1 cellular context compared by ENCODE assay signal in genomic region chr3:11211531-11212300, GRCh38.
TF ChIP-seq lines count a peak whose summit lies in the region.

No MANE protein-coding gene starts in this region.

TF ChIP-seq in H1, 55 proteins besides CTCF, POLR2A, EP300 and RAD21 (continued from another document):
- TF ChIP-seq, protein P1, sequence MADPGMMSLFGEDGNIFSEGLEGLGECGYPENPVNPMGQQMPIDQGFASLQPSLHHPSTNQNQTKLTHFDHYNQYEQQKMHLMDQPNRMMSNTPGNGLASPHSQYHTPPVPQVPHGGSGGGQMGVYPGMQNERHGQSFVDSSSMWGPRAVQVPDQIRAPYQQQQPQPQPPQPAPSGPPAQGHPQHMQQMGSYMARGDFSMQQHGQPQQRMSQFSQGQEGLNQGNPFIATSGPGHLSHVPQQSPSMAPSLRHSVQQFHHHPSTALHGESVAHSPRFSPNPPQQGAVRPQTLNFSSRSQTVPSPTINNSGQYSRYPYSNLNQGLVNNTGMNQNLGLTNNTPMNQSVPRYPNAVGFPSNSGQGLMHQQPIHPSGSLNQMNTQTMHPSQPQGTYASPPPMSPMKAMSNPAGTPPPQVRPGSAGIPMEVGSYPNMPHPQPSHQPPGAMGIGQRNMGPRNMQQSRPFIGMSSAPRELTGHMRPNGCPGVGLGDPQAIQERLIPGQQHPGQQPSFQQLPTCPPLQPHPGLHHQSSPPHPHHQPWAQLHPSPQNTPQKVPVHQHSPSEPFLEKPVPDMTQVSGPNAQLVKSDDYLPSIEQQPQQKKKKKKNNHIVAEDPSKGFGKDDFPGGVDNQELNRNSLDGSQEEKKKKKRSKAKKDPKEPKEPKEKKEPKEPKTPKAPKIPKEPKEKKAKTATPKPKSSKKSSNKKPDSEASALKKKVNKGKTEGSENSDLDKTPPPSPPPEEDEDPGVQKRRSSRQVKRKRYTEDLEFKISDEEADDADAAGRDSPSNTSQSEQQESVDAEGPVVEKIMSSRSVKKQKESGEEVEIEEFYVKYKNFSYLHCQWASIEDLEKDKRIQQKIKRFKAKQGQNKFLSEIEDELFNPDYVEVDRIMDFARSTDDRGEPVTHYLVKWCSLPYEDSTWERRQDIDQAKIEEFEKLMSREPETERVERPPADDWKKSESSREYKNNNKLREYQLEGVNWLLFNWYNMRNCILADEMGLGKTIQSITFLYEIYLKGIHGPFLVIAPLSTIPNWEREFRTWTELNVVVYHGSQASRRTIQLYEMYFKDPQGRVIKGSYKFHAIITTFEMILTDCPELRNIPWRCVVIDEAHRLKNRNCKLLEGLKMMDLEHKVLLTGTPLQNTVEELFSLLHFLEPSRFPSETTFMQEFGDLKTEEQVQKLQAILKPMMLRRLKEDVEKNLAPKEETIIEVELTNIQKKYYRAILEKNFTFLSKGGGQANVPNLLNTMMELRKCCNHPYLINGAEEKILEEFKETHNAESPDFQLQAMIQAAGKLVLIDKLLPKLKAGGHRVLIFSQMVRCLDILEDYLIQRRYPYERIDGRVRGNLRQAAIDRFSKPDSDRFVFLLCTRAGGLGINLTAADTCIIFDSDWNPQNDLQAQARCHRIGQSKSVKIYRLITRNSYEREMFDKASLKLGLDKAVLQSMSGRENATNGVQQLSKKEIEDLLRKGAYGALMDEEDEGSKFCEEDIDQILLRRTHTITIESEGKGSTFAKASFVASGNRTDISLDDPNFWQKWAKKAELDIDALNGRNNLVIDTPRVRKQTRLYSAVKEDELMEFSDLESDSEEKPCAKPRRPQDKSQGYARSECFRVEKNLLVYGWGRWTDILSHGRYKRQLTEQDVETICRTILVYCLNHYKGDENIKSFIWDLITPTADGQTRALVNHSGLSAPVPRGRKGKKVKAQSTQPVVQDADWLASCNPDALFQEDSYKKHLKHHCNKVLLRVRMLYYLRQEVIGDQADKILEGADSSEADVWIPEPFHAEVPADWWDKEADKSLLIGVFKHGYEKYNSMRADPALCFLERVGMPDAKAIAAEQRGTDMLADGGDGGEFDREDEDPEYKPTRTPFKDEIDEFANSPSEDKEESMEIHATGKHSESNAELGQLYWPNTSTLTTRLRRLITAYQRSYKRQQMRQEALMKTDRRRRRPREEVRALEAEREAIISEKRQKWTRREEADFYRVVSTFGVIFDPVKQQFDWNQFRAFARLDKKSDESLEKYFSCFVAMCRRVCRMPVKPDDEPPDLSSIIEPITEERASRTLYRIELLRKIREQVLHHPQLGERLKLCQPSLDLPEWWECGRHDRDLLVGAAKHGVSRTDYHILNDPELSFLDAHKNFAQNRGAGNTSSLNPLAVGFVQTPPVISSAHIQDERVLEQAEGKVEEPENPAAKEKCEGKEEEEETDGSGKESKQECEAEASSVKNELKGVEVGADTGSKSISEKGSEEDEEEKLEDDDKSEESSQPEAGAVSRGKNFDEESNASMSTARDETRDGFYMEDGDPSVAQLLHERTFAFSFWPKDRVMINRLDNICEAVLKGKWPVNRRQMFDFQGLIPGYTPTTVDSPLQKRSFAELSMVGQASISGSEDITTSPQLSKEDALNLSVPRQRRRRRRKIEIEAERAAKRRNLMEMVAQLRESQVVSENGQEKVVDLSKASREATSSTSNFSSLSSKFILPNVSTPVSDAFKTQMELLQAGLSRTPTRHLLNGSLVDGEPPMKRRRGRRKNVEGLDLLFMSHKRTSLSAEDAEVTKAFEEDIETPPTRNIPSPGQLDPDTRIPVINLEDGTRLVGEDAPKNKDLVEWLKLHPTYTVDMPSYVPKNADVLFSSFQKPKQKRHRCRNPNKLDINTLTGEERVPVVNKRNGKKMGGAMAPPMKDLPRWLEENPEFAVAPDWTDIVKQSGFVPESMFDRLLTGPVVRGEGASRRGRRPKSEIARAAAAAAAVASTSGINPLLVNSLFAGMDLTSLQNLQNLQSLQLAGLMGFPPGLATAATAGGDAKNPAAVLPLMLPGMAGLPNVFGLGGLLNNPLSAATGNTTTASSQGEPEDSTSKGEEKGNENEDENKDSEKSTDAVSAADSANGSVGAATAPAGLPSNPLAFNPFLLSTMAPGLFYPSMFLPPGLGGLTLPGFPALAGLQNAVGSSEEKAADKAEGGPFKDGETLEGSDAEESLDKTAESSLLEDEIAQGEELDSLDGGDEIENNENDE (IDR thresholded peaks at IDR 0.05; ENCODE audit: insufficient replicate concordance, low read length), result no peak
- TF ChIP-seq, protein P2, sequence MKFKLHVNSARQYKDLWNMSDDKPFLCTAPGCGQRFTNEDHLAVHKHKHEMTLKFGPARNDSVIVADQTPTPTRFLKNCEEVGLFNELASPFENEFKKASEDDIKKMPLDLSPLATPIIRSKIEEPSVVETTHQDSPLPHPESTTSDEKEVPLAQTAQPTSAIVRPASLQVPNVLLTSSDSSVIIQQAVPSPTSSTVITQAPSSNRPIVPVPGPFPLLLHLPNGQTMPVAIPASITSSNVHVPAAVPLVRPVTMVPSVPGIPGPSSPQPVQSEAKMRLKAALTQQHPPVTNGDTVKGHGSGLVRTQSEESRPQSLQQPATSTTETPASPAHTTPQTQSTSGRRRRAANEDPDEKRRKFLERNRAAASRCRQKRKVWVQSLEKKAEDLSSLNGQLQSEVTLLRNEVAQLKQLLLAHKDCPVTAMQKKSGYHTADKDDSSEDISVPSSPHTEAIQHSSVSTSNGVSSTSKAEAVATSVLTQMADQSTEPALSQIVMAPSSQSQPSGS (IDR thresholded peaks at IDR 0.05; ENCODE audit: low read length), result no peak
- TF ChIP-seq SAP30 (IDR thresholded peaks at IDR 0.05; ENCODE audit: insufficient read depth, insufficient replicate concordance, low read length) (no peak), CBX5 (IDR thresholded peaks at IDR 0.05; ENCODE audit: low read depth, low read length) (no peak), YY1 (IDR thresholded peaks at IDR 0.05; ENCODE audit: low read depth, low read length) (no peak), KDM5A (IDR thresholded peaks at IDR 0.05; ENCODE audit: low read length) (no peak)
- TF ChIP-seq, protein P3, sequence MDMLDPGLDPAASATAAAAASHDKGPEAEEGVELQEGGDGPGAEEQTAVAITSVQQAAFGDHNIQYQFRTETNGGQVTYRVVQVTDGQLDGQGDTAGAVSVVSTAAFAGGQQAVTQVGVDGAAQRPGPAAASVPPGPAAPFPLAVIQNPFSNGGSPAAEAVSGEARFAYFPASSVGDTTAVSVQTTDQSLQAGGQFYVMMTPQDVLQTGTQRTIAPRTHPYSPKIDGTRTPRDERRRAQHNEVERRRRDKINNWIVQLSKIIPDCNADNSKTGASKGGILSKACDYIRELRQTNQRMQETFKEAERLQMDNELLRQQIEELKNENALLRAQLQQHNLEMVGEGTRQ (IDR thresholded peaks at IDR 0.05; ENCODE audit: low read length), result no peak
